Comparison of ENCODE assay signal across 8 cellular contexts in genomic region chr6:47309326-47310130, GRCh38. TPM values are rescaled to one million over a fixed set of nuclear protein-coding genes. Genes with fewer than 3 reads are reported as not detected.
DNase-seq lines count a peak whose midpoint lies in the region; ATAC-seq, FAIRE-seq and TF ChIP-seq lines count a peak whose summit lies in the region.

TNFRSF21 (minus strand) TSS chr6:47309905; CDS start chr6:47309511, 394 bp downstream.

- H3K79me2 ChIP-seq in keratinocyte (ENCODE audit: control insufficient read depth, insufficient read depth, low read length): peaks cover 52% of the 10 kb centered on the region

- DNase-seq in AG08396 (ENCODE audit: low spot score): peak; percentile 94
- peak; percentile 87 for DNase-seq in NCI-H2227 (lab: John Stamatoyannopoulos, UW; ENCODE audit: unreplicated experiment)
- peak; percentile 20 for DNase-seq in activated CD4-positive, CD25-positive, alpha-beta regulatory T cell treated with anti-CD3 and anti-CD28 coated beads, Interleukin-2, amount 50 U/mL, for 16 hours (ENCODE audit: low read depth, low spot score)
- DNase-seq in cerebellum (ENCODE audit: low spot score): peak; percentile 97
- peak; percentile 46 for DNase-seq in keratinocyte (ENCODE audit: low read depth, low spot score)
- peak; percentile 39 to 64 for DNase-seq in stimulated activated CD4-positive, alpha-beta T cell treated with anti-CD3 and anti-CD28 coated beads, Interleukin-15, amount 100 ng/mL, for 1 hour (ENCODE audit: low read depth in 1 of 2, low spot score in 1 of 2)

- peak within 1 kb of the TSS; percentile 82 for H2AFZ ChIP-seq in keratinocyte (ENCODE audit: control insufficient read depth, low read length)

- peak within 1 kb of the TSS; percentile 99 for H3K4me2 ChIP-seq in keratinocyte (ENCODE audit: control insufficient read depth, extremely low read depth, insufficient read depth, low read depth, low read length)

- dilution Hi-C loops in keratinocyte (cut with MboI; ENCODE audit: extremely low pct_ligation_motif_present, low sequenced_read_pairs): no loop called here

- peak within 1 kb of the TSS; percentile 70 to 92 (median 82) for H3K4me3 ChIP-seq in keratinocyte (ENCODE audit: control insufficient read depth in 2 of 3, extremely low read depth in 1 of 3, insufficient read depth in 2 of 3, low read depth in 1 of 3, low read length in 3 of 3)

- H3K27me3 ChIP-seq in keratinocyte (ENCODE audit: control insufficient read depth, extremely low read depth, insufficient read depth, low read length): no peaks in the 10 kb centered on the region

- H3K36me3 ChIP-seq in keratinocyte (ENCODE audit: control insufficient read depth in 2 of 2, extremely low read depth in 1 of 2, insufficient read depth in 2 of 2, low read length in 2 of 2): peaks cover 2 to 11% of the 10 kb centered on the region in 2 experiments

- H4K20me1 ChIP-seq in keratinocyte (ENCODE audit: control insufficient read depth, extremely low read depth, insufficient read depth, low read length): peaks cover 6% of the 10 kb centered on the region

- H3K4me1 ChIP-seq in keratinocyte (ENCODE audit: control insufficient read depth, extremely low read depth, insufficient read depth, low read length): peaks cover 29% of the 10 kb centered on the region

- peak within 1 kb of the TSS; percentile 86 for H3K9ac ChIP-seq in keratinocyte (ENCODE audit: control insufficient read depth, extremely low read depth, insufficient read depth, low read length)

- FAIRE-seq in keratinocyte (lab: Jason Lieb, UNC): peak; percentile 72

- peak within 1 kb of the TSS; percentile 76 for H3K27ac ChIP-seq in keratinocyte (ENCODE audit: control insufficient read depth, insufficient read depth, low read length)

- no peaks in the 10 kb centered on the region for H3K9me3 ChIP-seq in keratinocyte (ENCODE audit: control insufficient read depth, low read depth, low read length)

- peak; percentile 94 to 97 (median 96) for TF ChIP-seq CTCF in keratinocyte (optimal IDR thresholded peaks at IDR 0.05 in 1 of 3, IDR thresholded peaks at IDR 0.05 in 1 of 3, conservative IDR thresholded peaks at IDR 0.05 in 1 of 3; ENCODE audit: extremely low read depth in 1 of 3, insufficient read depth in 2 of 3, low read length in 3 of 3)

- ATAC-seq in GM18873 (IDR thresholded peaks at IDR 0.05; ENCODE audit: low FRiP score, unreplicated experiment) (peak; percentile 99), HG03139 (IDR thresholded peaks at IDR 0.05; ENCODE audit: unreplicated experiment) (peak; percentile 98)

- peaks cover 3% of the 10 kb centered on the region for H3K9me1 ChIP-seq in keratinocyte (ENCODE audit: control insufficient read depth, extremely low read depth, insufficient read depth, low read length)

RNA-seq across cellular contexts. Expression of gene TNFRSF21, which starts in this region (rescaled TPM):
- total RNA-seq in cerebellum: 31.3 TPM
- 41.2 to 94.8 TPM (median 50.2 TPM) in 3 replicates for polyA plus RNA-seq in keratinocyte
- polyA plus RNA-seq in keratinocyte (2011; ENCODE audit: low read depth): 18.4 TPM
- polyA plus RNA-seq in keratinocyte (2011; cell fraction: cytosol; rRNA removed): 77.1 and 79.5 TPM in 2 replicates
- polyA plus RNA-seq in keratinocyte (2011; cell fraction: nucleus; rRNA removed): 86.4 and 102 TPM in 2 replicates
- polyA plus RNA-seq in keratinocyte (2012; ENCODE audit: low replicate concordance): 42.4 and 106 TPM in 2 replicates
- polyA minus RNA-seq in keratinocyte: 87.0 to 114 TPM (median 113 TPM) in 3 replicates
- polyA minus RNA-seq in keratinocyte (2011; cell fraction: cytosol; rRNA and poly(A)+ RNA removed): 85.6 TPM
- 57.3 and 102 TPM in 2 replicates for polyA minus RNA-seq in keratinocyte (2011; cell fraction: nucleus; rRNA and poly(A)+ RNA removed)

Comparison
In these comparisons a context has a peak if more than half of its experiments do, and no peak if none do; other contexts are left out.
1. Peak in every context shown above with its lines: DNase-seq, ATAC-seq, H3K4me3 ChIP-seq and H3K27ac ChIP-seq.
2. DNase-seq: peak in every context shown above with its lines; median percentile 97 in cerebellum; 94 in AG08396; 87 in NCI-H2227; 52 in stimulated activated CD4-positive, alpha-beta T cell treated with anti-CD3 and anti-CD28 coated beads, Interleukin-15, amount 100 ng/mL, for 1 hour; 46 in keratinocyte; 20 in activated CD4-positive, CD25-positive, alpha-beta regulatory T cell treated with anti-CD3 and anti-CD28 coated beads, Interleukin-2, amount 50 U/mL, for 16 hours.